1 cellular context compared by ENCODE assay signal in the genomic region with DNA sequence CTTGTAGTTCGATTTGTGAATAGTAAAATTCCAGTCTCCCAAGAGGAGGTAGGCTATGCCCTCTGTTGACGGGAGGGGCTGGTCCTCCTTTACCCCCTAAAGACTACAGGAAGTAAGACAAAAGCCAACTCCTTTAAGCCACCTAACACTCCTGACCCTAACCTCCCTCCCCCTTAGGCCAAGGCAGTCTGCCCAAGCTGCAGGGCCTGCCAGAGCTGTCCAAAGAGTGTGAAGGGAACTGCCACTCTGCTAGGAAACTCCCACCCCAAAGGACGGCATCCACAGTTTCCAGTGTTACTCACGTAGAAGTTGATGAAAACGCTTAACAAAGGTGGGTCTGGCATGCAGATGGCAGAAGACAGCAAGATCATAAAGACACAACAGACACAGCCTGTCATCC.
TF ChIP-seq lines count a peak whose summit lies in the region.

No MANE protein-coding gene starts in this region.

TF ChIP-seq in H1, 55 proteins besides CTCF, POLR2A, EP300 and RAD21:
- TF ChIP-seq, protein P1, sequence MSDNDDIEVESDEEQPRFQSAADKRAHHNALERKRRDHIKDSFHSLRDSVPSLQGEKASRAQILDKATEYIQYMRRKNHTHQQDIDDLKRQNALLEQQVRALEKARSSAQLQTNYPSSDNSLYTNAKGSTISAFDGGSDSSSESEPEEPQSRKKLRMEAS (IDR thresholded peaks at IDR 0.05): peak; percentile 20; the same call in 1 of the 2 replicates
- peak; percentile 27 for TF ChIP-seq TAF7 (optimal IDR thresholded peaks at IDR 0.05; ENCODE audit: borderline replicate concordance, low read depth, low read length)
- TF ChIP-seq RNF2 (IDR thresholded peaks at IDR 0.05; ENCODE audit: borderline replicate concordance, low read depth, low read length, missing control alignments, poor library complexity, severe bottlenecking): no peak
